ENCODE assay signal across 1 cellular context in genomic region chr16:86858501-86858900, GRCh38.
A peak's percentile ranks its signal among the peaks of the same experiment; 100 is the strongest.
TF ChIP-seq lines count a peak whose summit lies in the region.

No MANE protein-coding gene starts in this region.

TF ChIP-seq in HepG2, 621 proteins besides CTCF, POLR2A, EP300 and RAD21 (continued from another document):
- TF ChIP-seq ZBTB40 (IDR thresholded peaks at IDR 0.05) (no peak), ZBTB40 (CRISPR knock-in tag; IDR thresholded peaks at IDR 0.05) (peak; percentile 62), SOX13 (IDR thresholded peaks at IDR 0.05) (no peak), SOX13 (CRISPR knock-in tag; conservative IDR thresholded peaks at IDR 0.05 in 1 of 2, IDR thresholded peaks at IDR 0.05 in 1 of 2) (peak in 1 of 2 experiments; percentile 58; a peak in 2 of 4 replicates), YEATS4 (CRISPR knock-in tag; IDR thresholded peaks at IDR 0.05; ENCODE audit: borderline replicate concordance) (peak; percentile 17; the same call in 1 of the 2 replicates), HNF4G (IDR thresholded peaks at IDR 0.05; ENCODE audit: borderline replicate concordance, low read depth, low read length) (peak; percentile 79), HNF4G (CRISPR knock-in tag; IDR thresholded peaks at IDR 0.05; ENCODE audit: borderline replicate concordance, low read depth) (no peak), ZNF574 (CRISPR knock-in tag; IDR thresholded peaks at IDR 0.05) (0 out of 2 replicates have a peak, but pooled peaks have one; percentile 11), MIER2 (CRISPR knock-in tag; IDR thresholded peaks at IDR 0.05) (0 out of 2 replicates have a peak, but pooled peaks have one; percentile 27), ZNF609 (CRISPR knock-in tag; IDR thresholded peaks at IDR 0.05; ENCODE audit: borderline replicate concordance) (no peak), HES4 (CRISPR knock-in tag; IDR thresholded peaks at IDR 0.05; ENCODE audit: borderline replicate concordance) (0 out of 2 replicates have a peak, but pooled peaks have one; percentile 13), ZNF263 (CRISPR knock-in tag; IDR thresholded peaks at IDR 0.05) (peak; percentile 31; the same call in 1 of the 2 replicates), NR2F6 (IDR thresholded peaks at IDR 0.05) (no peak), NR2F6 (CRISPR knock-in tag; IDR thresholded peaks at IDR 0.05) (0 out of 2 replicates have a peak, but pooled peaks have one; percentile 21), EEA1 (CRISPR knock-in tag; IDR thresholded peaks at IDR 0.05; ENCODE audit: borderline replicate concordance) (no peak), ZNF138 (CRISPR knock-in tag; IDR thresholded peaks at IDR 0.05; ENCODE audit: low read depth) (no peak), FOXC1 (CRISPR knock-in tag; IDR thresholded peaks at IDR 0.05; ENCODE audit: borderline replicate concordance) (peak; percentile 40; the same call in 1 of the 2 replicates), THRA (CRISPR knock-in tag; IDR thresholded peaks at IDR 0.05; ENCODE audit: borderline replicate concordance) (peak; percentile 51; the same call in 1 of the 2 replicates)
